Comparison of ENCODE assay signal across 1 cellular context in the genomic region with DNA sequence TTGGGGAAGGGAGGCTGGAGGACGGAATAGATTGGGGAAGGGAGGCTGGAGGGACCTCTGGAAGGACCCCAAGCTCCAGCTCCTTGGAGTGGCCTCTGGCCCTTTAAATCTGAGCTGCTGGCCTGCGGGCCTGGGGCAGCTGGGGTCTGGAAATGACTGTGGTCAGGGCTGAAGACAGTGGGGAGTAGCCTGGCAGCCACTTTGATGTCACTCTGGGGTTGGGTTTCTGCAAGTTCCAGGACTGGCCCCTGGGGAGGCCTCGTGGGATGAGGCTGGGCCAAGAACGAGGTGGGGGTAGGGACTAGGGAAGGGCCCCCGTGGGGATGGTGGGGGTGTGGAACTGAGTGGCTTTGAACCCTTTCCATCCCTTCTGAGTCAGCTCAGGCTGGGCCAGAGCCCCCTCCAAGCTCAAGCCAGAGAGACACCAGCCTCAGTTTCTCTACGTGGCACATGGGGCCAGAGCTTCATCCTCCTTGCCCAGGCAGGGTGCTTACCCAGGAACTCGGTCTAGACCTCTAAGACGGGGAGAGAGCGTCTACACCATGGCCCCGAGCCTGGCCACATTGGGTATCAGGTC.
TF ChIP-seq lines count a peak whose summit lies in the region.

No MANE protein-coding gene starts in this region.

TF ChIP-seq in WTC11, 78 proteins besides CTCF, POLR2A, EP300 and RAD21:
- TF ChIP-seq, protein P1, sequence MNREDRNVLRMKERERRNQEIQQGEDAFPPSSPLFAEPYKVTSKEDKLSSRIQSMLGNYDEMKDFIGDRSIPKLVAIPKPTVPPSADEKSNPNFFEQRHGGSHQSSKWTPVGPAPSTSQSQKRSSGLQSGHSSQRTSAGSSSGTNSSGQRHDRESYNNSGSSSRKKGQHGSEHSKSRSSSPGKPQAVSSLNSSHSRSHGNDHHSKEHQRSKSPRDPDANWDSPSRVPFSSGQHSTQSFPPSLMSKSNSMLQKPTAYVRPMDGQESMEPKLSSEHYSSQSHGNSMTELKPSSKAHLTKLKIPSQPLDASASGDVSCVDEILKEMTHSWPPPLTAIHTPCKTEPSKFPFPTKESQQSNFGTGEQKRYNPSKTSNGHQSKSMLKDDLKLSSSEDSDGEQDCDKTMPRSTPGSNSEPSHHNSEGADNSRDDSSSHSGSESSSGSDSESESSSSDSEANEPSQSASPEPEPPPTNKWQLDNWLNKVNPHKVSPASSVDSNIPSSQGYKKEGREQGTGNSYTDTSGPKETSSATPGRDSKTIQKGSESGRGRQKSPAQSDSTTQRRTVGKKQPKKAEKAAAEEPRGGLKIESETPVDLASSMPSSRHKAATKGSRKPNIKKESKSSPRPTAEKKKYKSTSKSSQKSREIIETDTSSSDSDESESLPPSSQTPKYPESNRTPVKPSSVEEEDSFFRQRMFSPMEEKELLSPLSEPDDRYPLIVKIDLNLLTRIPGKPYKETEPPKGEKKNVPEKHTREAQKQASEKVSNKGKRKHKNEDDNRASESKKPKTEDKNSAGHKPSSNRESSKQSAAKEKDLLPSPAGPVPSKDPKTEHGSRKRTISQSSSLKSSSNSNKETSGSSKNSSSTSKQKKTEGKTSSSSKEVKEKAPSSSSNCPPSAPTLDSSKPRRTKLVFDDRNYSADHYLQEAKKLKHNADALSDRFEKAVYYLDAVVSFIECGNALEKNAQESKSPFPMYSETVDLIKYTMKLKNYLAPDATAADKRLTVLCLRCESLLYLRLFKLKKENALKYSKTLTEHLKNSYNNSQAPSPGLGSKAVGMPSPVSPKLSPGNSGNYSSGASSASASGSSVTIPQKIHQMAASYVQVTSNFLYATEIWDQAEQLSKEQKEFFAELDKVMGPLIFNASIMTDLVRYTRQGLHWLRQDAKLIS (CRISPR knock-in tag; IDR thresholded peaks at IDR 0.05; ENCODE audit: borderline replicate concordance) = no peak
- TF ChIP-seq MAX (CRISPR knock-in tag; IDR thresholded peaks at IDR 0.05) (no peak), JUN (CRISPR knock-in tag; IDR thresholded peaks at IDR 0.05) (no peak), NR2C2 (CRISPR knock-in tag; IDR thresholded peaks at IDR 0.05) (no peak), GABPB1 (CRISPR knock-in tag; IDR thresholded peaks at IDR 0.05) (no peak), RORB (CRISPR knock-in tag; IDR thresholded peaks at IDR 0.05) (no peak), FOXP1 (CRISPR knock-in tag; IDR thresholded peaks at IDR 0.05; ENCODE audit: borderline replicate concordance) (no peak), IRF2 (CRISPR knock-in tag; IDR thresholded peaks at IDR 0.05; ENCODE audit: borderline replicate concordance, low read depth) (no peak)
- TF ChIP-seq, protein P2, sequence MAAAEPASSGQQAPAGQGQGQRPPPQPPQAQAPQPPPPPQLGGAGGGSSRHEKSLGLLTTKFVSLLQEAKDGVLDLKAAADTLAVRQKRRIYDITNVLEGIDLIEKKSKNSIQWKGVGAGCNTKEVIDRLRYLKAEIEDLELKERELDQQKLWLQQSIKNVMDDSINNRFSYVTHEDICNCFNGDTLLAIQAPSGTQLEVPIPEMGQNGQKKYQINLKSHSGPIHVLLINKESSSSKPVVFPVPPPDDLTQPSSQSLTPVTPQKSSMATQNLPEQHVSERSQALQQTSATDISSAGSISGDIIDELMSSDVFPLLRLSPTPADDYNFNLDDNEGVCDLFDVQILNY (CRISPR knock-in tag; IDR thresholded peaks at IDR 0.05) = no peak
